Comparison of ENCODE assay signal across 11 cellular contexts in the genomic region with DNA sequence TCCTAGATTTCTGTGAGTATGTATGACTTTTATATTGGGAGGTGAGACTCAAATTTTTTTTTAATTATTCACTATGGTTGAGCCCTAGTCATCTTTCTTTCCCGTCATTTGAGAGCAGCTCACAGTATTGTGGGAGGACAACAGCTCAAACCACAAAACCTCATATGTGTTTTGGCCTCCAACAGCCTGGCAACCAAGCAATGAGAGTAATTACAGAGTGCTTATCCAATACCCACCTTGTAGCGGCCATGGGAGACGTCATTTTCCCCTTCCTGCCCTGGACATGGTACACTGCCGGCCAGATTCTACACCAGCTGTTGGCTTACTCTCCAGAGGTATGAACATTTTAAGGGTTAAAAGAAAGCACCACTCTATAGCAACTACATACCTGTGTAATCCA. TPM values are rescaled to one million over a fixed set of nuclear protein-coding genes. Genes with fewer than 3 reads are reported as not detected.
DNase-seq lines count a peak whose midpoint lies in the region; ATAC-seq, FAIRE-seq and TF ChIP-seq lines count a peak whose summit lies in the region.
"Had no signal": no experiment of that assay in that cellular context is flagged by ENCODE, and none has a peak within 500 bp of the region (broad histone marks: within the 10 kb centered on the region; RNA-seq: fewer than 3 reads in every experiment).

No MANE protein-coding gene starts in this region.

- H3K27ac Mint-ChIP-seq in natural killer cell treated with Interleukin-12 subunit alpha and Interleukin-12 subunit beta and Interleukin-15 and Interleukin-18, amount 100 ng/mL, for 72 hours: no peak overlapping the region
- H3K27ac Mint-ChIP-seq: activated CD4-positive, alpha-beta T cell treated with anti-CD3 and anti-CD28 coated beads, Interleukin-2, amount 10 ng/mL, durations not matched to agents 24 days and 14 days had no signal

- no peak for TF ChIP-seq POLR2A in NB4 (IDR thresholded peaks at IDR 0.05; ENCODE audit: extremely low read depth, insufficient read length)

- peaks cover 17% of the 10 kb centered on the region in 2 donors for H3K27me3 Mint-ChIP-seq in natural killer cell treated with Interleukin-12 subunit alpha and Interleukin-12 subunit beta and Interleukin-15 and Interleukin-18, amount 100 ng/mL, for 72 hours

- H3K9me3 ChIP-seq in small intestine (ENCODE audit: control insufficient read depth, low read depth): no peaks in the 10 kb centered on the region
- H3K9me3 ChIP-seq: gastrocnemius medialis had no signal

- ATAC-seq in GM18867 (IDR thresholded peaks at IDR 0.05; ENCODE audit: unreplicated experiment) (peak; percentile 40), HG02870 (IDR thresholded peaks at IDR 0.05; ENCODE audit: unreplicated experiment) (no peak)
- peak; percentile 33 to 62 for ATAC-seq in natural killer cell treated with Interleukin-12 subunit alpha and Interleukin-12 subunit beta and Interleukin-15 and Interleukin-18, amount 100 ng/mL, for 72 hours
- ATAC-seq: gastrocnemius medialis had no signal

- WGBS in small intestine, 3 donors: 56 to 71% (median 67%) methylated on average over 4 of the region's 4 CpGs

- DNase-seq in NB4 (ENCODE audit: low read depth) (peak; percentile 83), brain microvascular endothelial cell (peak; percentile 93), GM19238 (ENCODE audit: insufficient read length, low spot score) (no peak), small intestine (no peak), cortex of kidney (lab: John Stamatoyannopoulos, UW) (no peak)
- no peak for DNase-seq in natural killer cell treated with Interleukin-12 subunit alpha and Interleukin-12 subunit beta and Interleukin-15 and Interleukin-18, amount 100 ng/mL, for 72 hours (ENCODE audit: low spot score)
- DNase-seq: activated CD4-positive, alpha-beta T cell treated with anti-CD3 and anti-CD28 coated beads, Interleukin-2, amount 10 ng/mL, durations not matched to agents 24 days and 14 days; gastrocnemius medialis; stimulated activated CD4-positive, alpha-beta T cell treated with anti-CD3 and anti-CD28 coated beads, Interleukin-12 subunit alpha, Interleukin-12 subunit beta, amount 100 ng/mL, for 4 hours had no signal

- no peaks in the 10 kb centered on the region for H3K4me1 Mint-ChIP-seq in natural killer cell treated with Interleukin-12 subunit alpha and Interleukin-12 subunit beta and Interleukin-15 and Interleukin-18, amount 100 ng/mL, for 72 hours (ENCODE audit: low read depth in 2 of 2)
- H3K4me1 Mint-ChIP-seq: activated CD4-positive, alpha-beta T cell treated with anti-CD3 and anti-CD28 coated beads, Interleukin-2, amount 10 ng/mL, durations not matched to agents 24 days and 14 days had no signal

- H3K4me3 ChIP-seq in NB4 (ENCODE audit: low read depth, low read length) (no peak overlapping the region), brain microvascular endothelial cell (ENCODE audit: low read depth, low read length) (no peak overlapping the region), small intestine (ENCODE audit: low read depth in 1 of 2, low read length in 2 of 2) (no peak overlapping the region)
- H3K4me3 ChIP-seq: gastrocnemius medialis had no signal

- no peak for FAIRE-seq in small intestine (lab: Jason Lieb, UNC)

- TF ChIP-seq CTCF in NB4 (IDR thresholded peaks at IDR 0.05; ENCODE audit: low read depth, low read length) (no peak), brain microvascular endothelial cell (IDR thresholded peaks at IDR 0.05; ENCODE audit: low read depth, low read length, missing control alignments) (no peak)

- in situ Hi-C loops in brain microvascular endothelial cell (cut with HindIII; ENCODE audit: low pct_ligation_motif_present, low sequenced_read_pairs): no loop called here

- no peak overlapping the region for H3K4me3 Mint-ChIP-seq in natural killer cell treated with Interleukin-12 subunit alpha and Interleukin-12 subunit beta and Interleukin-15 and Interleukin-18, amount 100 ng/mL, for 72 hours
- H3K4me3 Mint-ChIP-seq: activated CD4-positive, alpha-beta T cell treated with anti-CD3 and anti-CD28 coated beads, Interleukin-2, amount 10 ng/mL, durations not matched to agents 24 days and 14 days had no signal

- H3K36me3 ChIP-seq in brain microvascular endothelial cell (replicated peaks): no peaks in the 10 kb centered on the region
- H3K36me3 ChIP-seq in small intestine (ENCODE audit: control insufficient read depth in 2 of 2, insufficient read depth in 2 of 2, low read length in 2 of 2): no peaks in the 10 kb centered on the region
- H3K36me3 ChIP-seq: gastrocnemius medialis had no signal

- H3K27me3 ChIP-seq in brain microvascular endothelial cell (replicated peaks): no peaks in the 10 kb centered on the region
- no peaks in the 10 kb centered on the region for H3K27me3 ChIP-seq in small intestine (ENCODE audit: control insufficient read depth in 2 of 2, insufficient read depth in 2 of 2, low read length in 2 of 2)
- H3K27me3 ChIP-seq: gastrocnemius medialis had no signal

- no peaks in the 10 kb centered on the region for H3K9me3 Mint-ChIP-seq in natural killer cell treated with Interleukin-12 subunit alpha and Interleukin-12 subunit beta and Interleukin-15 and Interleukin-18, amount 100 ng/mL, for 72 hours
- H3K9me3 Mint-ChIP-seq: activated CD4-positive, alpha-beta T cell treated with anti-CD3 and anti-CD28 coated beads, Interleukin-2, amount 10 ng/mL, durations not matched to agents 24 days and 14 days had no signal

- H3K36me3 Mint-ChIP-seq in natural killer cell treated with Interleukin-12 subunit alpha and Interleukin-12 subunit beta and Interleukin-15 and Interleukin-18, amount 100 ng/mL, for 72 hours: no peaks in the 10 kb centered on the region

- no peaks in the 10 kb centered on the region for H3K4me1 ChIP-seq in small intestine (ENCODE audit: control insufficient read depth in 2 of 2, insufficient read depth in 1 of 2, low read depth in 1 of 2, low read length in 1 of 2)

- peak overlapping the region; percentile 21 for H3K27ac ChIP-seq in brain microvascular endothelial cell
- no peak overlapping the region for H3K27ac ChIP-seq in small intestine (ENCODE audit: low read depth in 1 of 2, low read length in 1 of 2)
- H3K27ac ChIP-seq: gastrocnemius medialis had no signal

RNA-seq across cellular contexts. Expression of a gene that starts 49.1 kb away (rescaled TPM):
- total RNA-seq in natural killer cell treated with Interleukin-12 subunit alpha and Interleukin-12 subunit beta and Interleukin-15 and Interleukin-18, amount 100 ng/mL, for 72 hours: 1 to 10 TPM; 1.8 to 3.3 TPM
- 1 to 10 TPM in 2 of 3 donors, not detected in 1; 1.9 to 3.8 TPM for polyA plus RNA-seq in small intestine

RNA-seq across cellular contexts. Expression of a gene that starts 49.4 kb away (rescaled TPM):
- total RNA-seq in natural killer cell treated with Interleukin-12 subunit alpha and Interleukin-12 subunit beta and Interleukin-15 and Interleukin-18, amount 100 ng/mL, for 72 hours: 10 to 100 TPM; 11.2 to 15.0 TPM
- polyA plus RNA-seq in small intestine: 10 to 100 TPM; 15.8 to 25.4 (median 24.4) TPM

Comparison
In these comparisons a context has a peak if more than half of its experiments do, and no peak if none do; other contexts are left out.
1. DNase-seq: peak in NB4 (single experiment) and brain microvascular endothelial cell (single experiment); none in natural killer cell treated with Interleukin-12 subunit alpha and Interleukin-12 subunit beta and Interleukin-15 and Interleukin-18, amount 100 ng/mL, for 72 hours (single experiment), GM19238 (single experiment), small intestine (single experiment) and cortex of kidney (single experiment).